Comparison of ENCODE assay signal across 9 cellular contexts in genomic region chr1:206505702-206506375, GRCh38. TPM values are rescaled to one million over a fixed set of nuclear protein-coding genes. Genes with fewer than 3 reads are reported as not detected.
DNase-seq lines count a peak whose midpoint lies in the region; ATAC-seq, FAIRE-seq and TF ChIP-seq lines count a peak whose summit lies in the region.
"Had no signal": no experiment of that assay in that cellular context is flagged by ENCODE, and none has a peak within 500 bp of the region (broad histone marks: within the 10 kb centered on the region; RNA-seq: fewer than 3 reads in every experiment).

No MANE protein-coding gene starts in this region.

- no peak for TF ChIP-seq POLR2A in GM12878 (IDR thresholded peaks at IDR 0.05; ENCODE audit: low read depth, low read length)

- H3K27ac Mint-ChIP-seq in CD4-positive, alpha-beta memory T cell: peak overlapping the region in 5 of 7 donors; percentile 29 to 75 (median 54)
- H3K27ac Mint-ChIP-seq in HFFc6: no peak overlapping the region

- H3K4me3 ChIP-seq in CD4-positive, alpha-beta memory T cell (ENCODE audit: low read length in 2 of 2): no peak overlapping the region
- H3K4me3 ChIP-seq in GM12878: peak overlapping the region; percentile 72; the same call in 1 of the 2 replicates
- no peak overlapping the region for H3K4me3 ChIP-seq in mesendoderm (ENCODE audit: low read length)

- no TSS peak for BruUV-seq in GM12878 (replicated peaks; lab: Mats Ljungman, UMichigan)

- ATAC-seq in GM12878 (peak; percentile 6), HG02759 (IDR thresholded peaks at IDR 0.05; ENCODE audit: unreplicated experiment) (no peak), GM18867 (IDR thresholded peaks at IDR 0.05; ENCODE audit: unreplicated experiment) (no peak)

- RAD21 ChIA-PET in GM12878 (lab: Charles Lee; ENCODE audit: unreplicated experiment): interaction anchor here (0.6 to 4.8 kb wide), 16 partner anchors 9 to 158 kb away, joined by 3 to 69 read pairs (median 5); partner anchors contain the start of gene IKBKE

- no peak overlapping the region for H4K5ac ChIP-seq in mesendoderm (ENCODE audit: low read length)

- H3K18ac ChIP-seq in mesendoderm (ENCODE audit: low read length): no peak overlapping the region

- TF ChIP-seq EP300 in GM12878 (IDR thresholded peaks at IDR 0.05; ENCODE audit: borderline replicate concordance in 1 of 2, control insufficient read depth in 1 of 2, low read depth in 2 of 2, low read length in 2 of 2): no peak

- no peak for DNase-seq in CD4-positive, alpha-beta memory T cell
- DNase-seq in HFFc6 (peak; percentile 26), GM12878 (ENCODE audit: low read depth, low spot score) (no peak), mesendoderm (peak; percentile 41), DMS79 (lab: John Stamatoyannopoulos, UW) (no peak)
- no peak for DNase-seq in stimulated activated CD8-positive, alpha-beta memory T cell treated with anti-CD3 and anti-CD28 coated beads, Interleukin-4, amount 100 ng/mL, for 48 hours
- DNase-seq: hippocampal formation had no signal

- TF ChIP-seq CTCF in HFFc6 (IDR thresholded peaks at IDR 0.05): peak; percentile 79
- peak; percentile 43 to 58 (median 44); a peak in 5 of 6 replicates for TF ChIP-seq CTCF in GM12878 (IDR thresholded peaks at IDR 0.05 in 2 of 3, conservative IDR thresholded peaks at IDR 0.05 in 1 of 3; ENCODE audit: control insufficient read depth in 2 of 3, extremely low read depth in 1 of 3, insufficient read depth in 1 of 3, low read depth in 3 of 3, low read length in 3 of 3)

- H2AK5ac ChIP-seq in mesendoderm (ENCODE audit: low read length): no peak overlapping the region

- 0 out of 2 replicates have a peak overlapping the region, but pooled peaks have one; percentile 16 for H3K9ac ChIP-seq in GM12878 (ENCODE audit: control insufficient read depth, insufficient read depth, low read length)
- no peak overlapping the region for H3K9ac ChIP-seq in mesendoderm (ENCODE audit: low read length)

- in situ Hi-C loops in GM12878 (cut with MboI): no loop called here

- H3K36me3 ChIP-seq in CD4-positive, alpha-beta memory T cell (ENCODE audit: insufficient read depth, low read length): no peaks in the 10 kb centered on the region
- H3K36me3 ChIP-seq in GM12878 (ENCODE audit: control insufficient read depth in 2 of 2, insufficient read depth in 2 of 2, low read length in 1 of 2) (no peaks in the 10 kb centered on the region), mesendoderm (ENCODE audit: control insufficient read depth, insufficient read depth, low read length) (no peaks in the 10 kb centered on the region)

- POLR2A ChIA-PET in CD4-positive, alpha-beta memory T cell (lab: Charles Lee; ENCODE audit: partially characterized antibody): interaction anchor here (0.6 to 3.4 kb wide), 8 partner anchors 9 to 86 kb away, joined by 3 to 30 read pairs (median 6); partner anchors contain the start of gene IKBKE
- POLR2A ChIA-PET in GM12878 (lab: Charles Lee): interaction anchor here (0.6 to 4.8 kb wide), 13 partner anchors 9 to 104 kb away, joined by 3 to 60 read pairs (median 4); partner anchors contain the start of gene IKBKE

- H4K8ac ChIP-seq in mesendoderm (ENCODE audit: low read depth, low read length): no peak overlapping the region

- H3K23ac ChIP-seq in mesendoderm (ENCODE audit: low read length): no peak overlapping the region

- H3K56ac ChIP-seq in mesendoderm (ENCODE audit: low read length): no peak overlapping the region

- H3K4me2 ChIP-seq in GM12878 (ENCODE audit: control insufficient read depth, insufficient read depth) (peak overlapping the region; percentile 91), mesendoderm (ENCODE audit: low read length) (no peak overlapping the region)

- H3K4me1 Mint-ChIP-seq in CD4-positive, alpha-beta memory T cell: peaks cover 17 to 60% (median 34%) of the 10 kb centered on the region in 4 donors
- H3K4me1 Mint-ChIP-seq in HFFc6 (ENCODE audit: low read depth): peaks cover 66% of the 10 kb centered on the region

- H3K4ac ChIP-seq in mesendoderm (ENCODE audit: low read depth, low read length): no peak overlapping the region

- intact Hi-C loops in CD4-positive, alpha-beta memory T cell (cut with micrococcal nuclease): loop anchor here (1.0 to 2.0 kb wide), 3 partner anchors 43 to 128 kb away; no protein-coding TSS in a partner anchor
- intact Hi-C loops in GM12878 (cut with micrococcal nuclease; ENCODE audit: unreplicated experiment): loop anchor here (2.0 to 10.0 kb wide), 2 partner anchors 35 to 409 kb away; partner anchors contain the start of gene IKBKE

- SMC1A ChIA-PET in GM12878 (lab: Charles Lee; ENCODE audit: uncharacterized antibody, unreplicated experiment): interaction anchor here (0.6 to 5.6 kb wide), 19 partner anchors 10 to 166 kb away, joined by 3 to 61 read pairs (median 6); partner anchors contain the start of gene IKBKE

- no peak overlapping the region for H2BK5ac ChIP-seq in mesendoderm (ENCODE audit: low read length)

- CTCF ChIA-PET in CD4-positive, alpha-beta memory T cell (lab: Charles Lee; ENCODE audit: partially characterized antibody): interaction anchor here (1.0 to 2.2 kb wide), 9 partner anchors 10 to 80 kb away, joined by 3 to 12 read pairs (median 4); partner anchors contain the start of gene IKBKE
- CTCF ChIA-PET in GM12878 (lab: Yijun Ruan, JAX): interaction anchor here (0.6 to 5.1 kb wide), 29 partner anchors 10 to 549 kb away, joined by 3 to 62 read pairs (median 4); partner anchors contain the start of genes DYRK3 and IKBKE

- TF ChIP-seq RAD21 in GM12878 (IDR thresholded peaks at IDR 0.05; ENCODE audit: insufficient read depth, low read depth, low read length): peak; percentile 53

- H3K27me3 ChIP-seq in CD4-positive, alpha-beta memory T cell (ENCODE audit: insufficient read depth, low read length): peaks cover 4% of the 10 kb centered on the region
- H3K27me3 ChIP-seq in GM12878 (replicated peaks in 1 of 2; ENCODE audit: control insufficient read depth in 2 of 2, insufficient read depth in 2 of 2, low read length in 1 of 2) (no peaks in the 10 kb centered on the region), mesendoderm (ENCODE audit: insufficient read depth, low read length, poor library complexity) (peaks cover 21% of the 10 kb centered on the region)

- peaks cover 6 to 8% of the 10 kb centered on the region in 2 donors for H3K27me3 Mint-ChIP-seq in CD4-positive, alpha-beta memory T cell
- H3K27me3 Mint-ChIP-seq in HFFc6 (ENCODE audit: insufficient read depth): peaks cover 10% of the 10 kb centered on the region

- H3K79me1 ChIP-seq in mesendoderm (ENCODE audit: low read length): no peaks in the 10 kb centered on the region

- H3K9me3 Mint-ChIP-seq in CD4-positive, alpha-beta memory T cell: no peaks in the 10 kb centered on the region
- H3K9me3 Mint-ChIP-seq in HFFc6: no peaks in the 10 kb centered on the region

- H3K36me3 Mint-ChIP-seq in CD4-positive, alpha-beta memory T cell: peaks cover 0 to 2% of the 10 kb centered on the region in 2 donors
- H3K36me3 Mint-ChIP-seq in HFFc6 (ENCODE audit: low read depth): no peaks in the 10 kb centered on the region

- H3K4me1 ChIP-seq in CD4-positive, alpha-beta memory T cell (ENCODE audit: insufficient read depth, low read length): peaks cover 45% of the 10 kb centered on the region
- H3K4me1 ChIP-seq in GM12878 (ENCODE audit: control insufficient read depth, insufficient read depth, low read length) (peaks cover 41% of the 10 kb centered on the region), mesendoderm (ENCODE audit: control insufficient read depth, low read depth, low read length) (no peaks in the 10 kb centered on the region)

- H3K9me3 ChIP-seq in CD4-positive, alpha-beta memory T cell (ENCODE audit: control insufficient read depth in 1 of 2, low read length in 2 of 2): no peaks in the 10 kb centered on the region
- H3K9me3 ChIP-seq in GM12878 (replicated peaks; ENCODE audit: control insufficient read depth, insufficient read depth, low read length): no peaks in the 10 kb centered on the region

- WGBS in GM12878 (ENCODE audit: insufficient coverage, insufficient replicate concordance, low lambda C conversion rate, missing lambda C conversion rate): 17% methylated on average over 10 of the region's 10 CpGs
- WGBS in mesendoderm (ENCODE audit: extremely low coverage, insufficient coverage, low lambda C conversion rate): no CpG with 5 or more reads among the region's 10 CpGs

- FAIRE-seq in GM12878 (lab: Jason Lieb, UNC): no peak

- peak overlapping the region; percentile 75 to 89 (median 82) for H3K4me3 Mint-ChIP-seq in CD4-positive, alpha-beta memory T cell
- peak overlapping the region; percentile 74; the same call in 1 of the 2 replicates for H3K4me3 Mint-ChIP-seq in HFFc6

- H2BK120ac ChIP-seq in mesendoderm (ENCODE audit: low read depth, low read length): no peak overlapping the region

- no peak overlapping the region for H3K27ac ChIP-seq in CD4-positive, alpha-beta memory T cell (ENCODE audit: low read depth, low read length)
- H3K27ac ChIP-seq in GM12878 (ENCODE audit: control insufficient read depth, insufficient read depth) (no peak overlapping the region), mesendoderm (ENCODE audit: low read depth, low read length) (no peak overlapping the region)

- H2AFZ ChIP-seq in GM12878 (ENCODE audit: control insufficient read depth, low read depth, low read length): no peak overlapping the region

- H3K79me2 ChIP-seq in GM12878 (ENCODE audit: control insufficient read depth, insufficient read depth, low read length) (no peaks in the 10 kb centered on the region), mesendoderm (ENCODE audit: control insufficient read depth, insufficient read depth, low read length) (no peaks in the 10 kb centered on the region)

- H4K20me1 ChIP-seq in GM12878 (ENCODE audit: control insufficient read depth, insufficient read depth): no peaks in the 10 kb centered on the region

- no peak overlapping the region for H2BK15ac ChIP-seq in mesendoderm (replicated peaks; ENCODE audit: low read depth)

RNA-seq across cellular contexts. Expression of gene RASSF5, which starts 1.5 kb away (rescaled TPM):
- total RNA-seq in CD4-positive, alpha-beta memory T cell: 100 to 1,000 TPM; 186 to 190 TPM
- 100 to 1,000 TPM; 249 to 298 TPM for polyA plus RNA-seq in CD4-positive, alpha-beta memory T cell
- 1 to 10 TPM in 2 of 6 experiments, under 1 TPM in 4; 0.52 to 1.1 (median 0.82) TPM for total RNA-seq in HFFc6 (2021; fragmentation: NEBNext Ultra II Directional; extraction: Animal tissue kit (Norgen Biotek cat#: 25700))
- total RNA-seq in GM12878 (2013; cell fraction: nucleolus; rRNA removed): 56.7 and 60.6 TPM in 2 replicates
- total RNA-seq in GM12878 (2014; rRNA removed): 64.1 and 68.2 TPM in 2 replicates
- total RNA-seq in GM12878 (2014; rRNA removed; fragmentation: Illumina TruSeq; extraction: Trizol): 48.5 and 49.2 TPM in 2 replicates
- total RNA-seq in GM12878 (2021): 82.5 and 85.6 TPM in 2 replicates
- polyA plus RNA-seq in GM12878 (2011; ENCODE audit: low read depth): 30.6 TPM
- 61.4 and 77.1 TPM in 2 replicates for polyA plus RNA-seq in GM12878 (2011; rRNA removed)
- 82.5 and 102 TPM in 2 replicates for polyA plus RNA-seq in GM12878 (2011; cell fraction: cytosol; rRNA removed)
- polyA plus RNA-seq in GM12878 (2011; cell fraction: nucleus; rRNA removed): 114 and 118 TPM in 2 replicates
- 45.3 and 54.0 TPM in 2 replicates for polyA plus RNA-seq in GM12878 (2012)
- 79.7 and 89.6 TPM in 2 replicates for polyA plus RNA-seq in GM12878 (2014; fragmentation: Illumina TruSeq; extraction: Trizol)
- polyA plus RNA-seq in GM12878 (2014; fragmentation: Nextera tagmentation; extraction: Ambion mirVana): 10 to 100 TPM; 14.0 to 25.4 TPM
- polyA plus RNA-seq in GM12878 (2014; rRNA removed): 71.3 and 74.2 TPM in 2 replicates
- 10 to 100 TPM; 63.2 to 69.5 TPM for polyA plus RNA-seq in GM12878 (2016; fragmentation: Nextera tagmentation; extraction: Ambion mirVana)
- 118 and 125 TPM in 2 replicates for polyA minus RNA-seq in GM12878 (2011; rRNA and poly(A)+ RNA removed)
- 40.6 and 42.9 TPM in 2 replicates for polyA minus RNA-seq in GM12878 (2011; cell fraction: cytosol; rRNA and poly(A)+ RNA removed)
- 46.9 and 71.1 TPM in 2 replicates for polyA minus RNA-seq in GM12878 (2011; cell fraction: nucleus; rRNA and poly(A)+ RNA removed)
- 1.4 TPM for polyA plus RNA-seq in mesendoderm (2013, experiment 1 of 2)
- 1.8 TPM for polyA plus RNA-seq in mesendoderm (2013, experiment 2 of 2)

RNA-seq across cellular contexts. Expression of gene IKBKE, which starts 35.6 kb away (rescaled TPM):
- total RNA-seq in CD4-positive, alpha-beta memory T cell: 10 to 100 TPM; 81.8 to 92.3 TPM
- 10 to 100 TPM; 46.8 to 56.3 TPM for polyA plus RNA-seq in CD4-positive, alpha-beta memory T cell
- total RNA-seq in HFFc6 (2021; fragmentation: NEBNext Ultra II Directional; extraction: Animal tissue kit (Norgen Biotek cat#: 25700)): 10 to 100 TPM; 15.1 to 19.6 (median 17.1) TPM
- 116 and 132 TPM in 2 replicates for total RNA-seq in GM12878 (2013; cell fraction: nucleolus; rRNA removed)
- total RNA-seq in GM12878 (2014; rRNA removed) (23.5 and 23.9 TPM in 2 replicates), GM12878 (2014; rRNA removed; fragmentation: Illumina TruSeq; extraction: Trizol) (14.6 and 17.1 TPM in 2 replicates), GM12878 (2021) (30.0 and 33.4 TPM in 2 replicates)
- 7.9 TPM for polyA plus RNA-seq in GM12878 (2011; ENCODE audit: low read depth)
- polyA plus RNA-seq in GM12878 (2011; rRNA removed) (19.7 and 35.1 TPM in 2 replicates), GM12878 (2014; fragmentation: Illumina TruSeq; extraction: Trizol) (6.7 and 17.0 TPM in 2 replicates), GM12878 (2014; fragmentation: Nextera tagmentation; extraction: Ambion mirVana) (10 to 100 TPM; 12.8 to 19.2 TPM), GM12878 (2014; rRNA removed) (23.0 and 25.8 TPM in 2 replicates), GM12878 (2016; fragmentation: Nextera tagmentation; extraction: Ambion mirVana) (10 to 100 TPM; 23.1 to 24.7 TPM)
- 31.4 and 42.1 TPM in 2 replicates for polyA plus RNA-seq in GM12878 (2011; cell fraction: cytosol; rRNA removed)
- polyA plus RNA-seq in GM12878 (2011; cell fraction: nucleus; rRNA removed): 133 and 147 TPM in 2 replicates
- 13.0 and 14.1 TPM in 2 replicates for polyA plus RNA-seq in GM12878 (2012)
- 45.0 and 70.6 TPM in 2 replicates for polyA minus RNA-seq in GM12878 (2011; rRNA and poly(A)+ RNA removed)
- polyA minus RNA-seq in GM12878 (2011; cell fraction: cytosol; rRNA and poly(A)+ RNA removed): 13.2 and 14.0 TPM in 2 replicates
- polyA minus RNA-seq in GM12878 (2011; cell fraction: nucleus; rRNA and poly(A)+ RNA removed): 62.1 and 104 TPM in 2 replicates
- 3.7 TPM for polyA plus RNA-seq in mesendoderm (2013, experiment 1 of 2)
- 3.8 TPM for polyA plus RNA-seq in mesendoderm (2013, experiment 2 of 2)

Comparison
In these comparisons a context has a peak if more than half of its experiments do, and no peak if none do; other contexts are left out.
1. DNase-seq: peak in HFFc6 (single experiment) and mesendoderm (single experiment); none in CD4-positive, alpha-beta memory T cell (0 of 5), GM12878 (single experiment), stimulated activated CD8-positive, alpha-beta memory T cell treated with anti-CD3 and anti-CD28 coated beads, Interleukin-4, amount 100 ng/mL, for 48 hours (single experiment) and DMS79 (single experiment).
2. RNA of gene RASSF5, which starts 1.5 kb away (total RNA-seq): 186 to 190 TPM in CD4-positive, alpha-beta memory T cell and 48.5 to 85.6 TPM in GM12878; 0.52 to 1.1 TPM in HFFc6; every median in the first group is over 10 times any median in the second.